ENCODE assay signal across 26 cellular contexts in the genomic region with DNA sequence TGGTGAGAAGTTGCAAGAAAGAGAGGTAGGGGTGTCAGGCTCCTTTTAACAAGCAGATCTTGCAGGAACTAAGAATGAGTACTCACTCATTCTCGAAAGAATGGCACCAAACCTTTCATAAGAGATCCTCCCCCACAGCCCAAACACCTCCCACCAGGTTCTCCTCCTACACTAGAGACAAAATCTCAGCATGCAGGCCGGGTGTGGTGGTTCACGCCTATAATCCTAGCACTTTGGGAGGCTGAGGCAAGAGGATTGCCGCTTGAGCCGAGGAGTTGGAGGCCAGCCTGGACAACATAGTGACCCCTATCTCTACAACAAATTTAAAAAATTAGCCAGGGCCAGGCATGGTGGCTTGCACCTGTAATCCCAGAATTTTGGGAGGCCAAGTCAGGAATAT.
"Had no signal": no experiment of that assay in that cellular context is flagged by ENCODE, and none has a peak within 500 bp of the region (broad histone marks: within the 10 kb centered on the region; RNA-seq: fewer than 3 reads in every experiment).

No MANE protein-coding gene starts in this region.

- DNase-seq: activated B cell treated with CpG ODN at 0.5 μM for 24 hours; activated CD4-positive, alpha-beta T cell treated with anti-CD3 and anti-CD28 coated beads for 36 hours; activated CD8-positive, alpha-beta T cell treated with anti-CD3 and anti-CD28 coated beads for 36 hours; activated effector memory CD4-positive, alpha-beta T cell treated with anti-CD3 and anti-CD28 coated beads, Interleukin-2, amount 50 U/mL, for 16 hours; activated naive CD4-positive, alpha-beta T cell treated with anti-CD3 and anti-CD28 coated beads for 36 hours; activated T-cell treated with anti-CD3 and anti-CD28 coated beads, Interleukin-2, amount 50 U/mL, for 1 hour; activated T-cell treated with anti-CD3 and anti-CD28 coated beads, Interleukin-2, amount 50 U/mL, for 48 hours; amniotic stem cell; anterior cingulate cortex; brain microvascular endothelial cell; cortex of kidney; dermis blood vessel endothelial cell; effector CD4-positive, alpha-beta T cell; effector memory CD8-positive, alpha-beta T cell; foreskin fibroblast; head of caudate nucleus; hippocampal formation; T-helper 17 cell; T1000; WERI-Rb-1 had no signal

- ATAC-seq: activated CD4-positive, alpha-beta T cell treated with anti-CD3 and anti-CD28 coated beads for 36 hours; activated CD4-positive, CD25-positive, alpha-beta regulatory T cell treated with anti-CD3 and anti-CD28 coated beads, Interleukin-2, amount 50 U/mL, for 24 hours; activated CD8-positive, alpha-beta T cell treated with anti-CD3 and anti-CD28 coated beads for 36 hours; effector memory CD8-positive, alpha-beta T cell; T-helper 17 cell had no signal

- H3K27me3 Mint-ChIP-seq: activated B cell treated with CpG ODN at 0.5 μM for 24 hours; activated CD4-positive, alpha-beta T cell treated with anti-CD3 and anti-CD28 coated beads for 36 hours; activated CD8-positive, alpha-beta T cell treated with anti-CD3 and anti-CD28 coated beads for 36 hours; central memory CD8-positive, alpha-beta T cell; effector memory CD8-positive, alpha-beta T cell; T-helper 17 cell had no signal

- H3K4me3 Mint-ChIP-seq: activated B cell treated with CpG ODN at 0.5 μM for 24 hours; activated CD4-positive, alpha-beta T cell treated with anti-CD3 and anti-CD28 coated beads for 36 hours; activated CD8-positive, alpha-beta T cell treated with anti-CD3 and anti-CD28 coated beads for 36 hours; activated naive CD4-positive, alpha-beta T cell treated with anti-CD3 and anti-CD28 coated beads for 36 hours; activated naive CD4-positive, alpha-beta T cell treated with anti-CD3 and anti-CD28 coated beads, Interleukin-2, amount 50 U/mL, for 24 hours; central memory CD8-positive, alpha-beta T cell; effector memory CD8-positive, alpha-beta T cell; T-helper 17 cell; T-helper 2 cell treated with Interferon-gamma antibody and Interleukin-4, amounts not matched to agents 5 μg/mL and 100 μg/mL, for 36 hours had no signal

- H3K27me3 ChIP-seq: brain microvascular endothelial cell had no signal

- H3K27ac Mint-ChIP-seq: activated B cell treated with CpG ODN at 0.5 μM for 24 hours; activated CD8-positive, alpha-beta T cell treated with anti-CD3 and anti-CD28 coated beads for 36 hours; activated naive CD4-positive, alpha-beta T cell treated with anti-CD3 and anti-CD28 coated beads for 36 hours; activated naive CD4-positive, alpha-beta T cell treated with anti-CD3 and anti-CD28 coated beads, Interleukin-2, amount 50 U/mL, for 24 hours; T-helper 17 cell had no signal

- H3K36me3 ChIP-seq: brain microvascular endothelial cell, WERI-Rb-1 had no signal

- H3K4me3 ChIP-seq: SK-N-MC had no signal

- H3K9me3 Mint-ChIP-seq: activated B cell treated with CpG ODN at 0.5 μM for 24 hours; activated CD8-positive, alpha-beta T cell treated with anti-CD3 and anti-CD28 coated beads for 36 hours; activated naive CD4-positive, alpha-beta T cell treated with anti-CD3 and anti-CD28 coated beads, Interleukin-2, amount 50 U/mL, for 24 hours; central memory CD8-positive, alpha-beta T cell; effector memory CD8-positive, alpha-beta T cell had no signal

- H3K4me1 Mint-ChIP-seq: activated B cell treated with CpG ODN at 0.5 μM for 24 hours; activated naive CD4-positive, alpha-beta T cell treated with anti-CD3 and anti-CD28 coated beads, Interleukin-2, amount 50 U/mL, for 24 hours; central memory CD8-positive, alpha-beta T cell had no signal

- H3K27ac ChIP-seq: brain microvascular endothelial cell, epithelial cell of prostate, SK-N-MC, WERI-Rb-1 had no signal
